Comparison of ENCODE assay signal across 34 cellular contexts in genomic region chr10:49169776-49170175, GRCh38. TPM values are rescaled to one million over a fixed set of nuclear protein-coding genes. Genes with fewer than 3 reads are reported as not detected.
"Had no signal": no experiment of that assay in that cellular context is flagged by ENCODE, and none has a peak within 500 bp of the region (broad histone marks: within the 10 kb centered on the region; RNA-seq: fewer than 3 reads in every experiment).

No MANE protein-coding gene starts in this region.

- ATAC-seq: body of pancreas; esophagus mucosa; left ventricle myocardium superior; mucosa of descending colon; psoas muscle; SK-N-SH treated with all-trans-retinoic acid at 6 μM for 48 hours; stimulated activated naive B cell treated with anti-CD40 and anti-IgM and Interleukin-4, amounts not matched to agents 10 μg/mL and 1 μg/mL and 100 μg/mL, for 72 hours; upper lobe of right lung had no signal

- H3K4me3 ChIP-seq: adrenal gland, body of pancreas, coronary artery, mucosa of descending colon, psoas muscle, sigmoid colon, SJCRH30, stomach, thyroid gland, upper lobe of right lung had no signal

- H3K27me3 ChIP-seq: adrenal gland, body of pancreas, sigmoid colon, SJCRH30, stomach, thyroid gland, upper lobe of right lung had no signal

- H3K36me3 Mint-ChIP-seq: activated naive CD4-positive, alpha-beta T cell treated with anti-CD3 and anti-CD28 coated beads, Interleukin-2, amount 50 U/mL, for 72 hours had no signal

- H3K27ac Mint-ChIP-seq: endodermal cell had no signal

- H3K27me3 Mint-ChIP-seq: activated CD4-positive, alpha-beta T cell treated with anti-CD3 and anti-CD28 coated beads, Interleukin-2, amount 10 ng/mL, durations not matched to agents 24 days and 14 days; stimulated activated naive B cell treated with anti-CD40 and anti-IgM and Interleukin-4, amounts not matched to agents 10 μg/mL and 1 μg/mL and 100 μg/mL, for 72 hours had no signal

- DNase-seq: activated CD4-positive, alpha-beta T cell treated with anti-CD3 and anti-CD28 coated beads, Interleukin-2, amount 10 ng/mL, durations not matched to agents 24 days and 14 days; activated CD4-positive, CD25-positive, alpha-beta regulatory T cell treated with anti-CD3 and anti-CD28 coated beads, Interleukin-2, amount 50 U/mL, for 72 hours; activated naive CD4-positive, alpha-beta T cell; activated T-cell treated with anti-CD3 and anti-CD28 coated beads, Interleukin-2, amount 50 U/mL, for 4 hours; body of pancreas; cerebellar nuclear complex; endodermal cell; foreskin fibroblast; glutamatergic neuron; left ventricle myocardium superior; mucosa of descending colon; nucleus accumbens; psoas muscle; sigmoid colon; SJCRH30; small intestine; stimulated activated CD4-positive, alpha-beta T cell treated with anti-CD3 and anti-CD28 coated beads, Interleukin-4, amount 100 ng/mL, for 4 hours; stimulated activated CD8-positive, alpha-beta memory T cell treated with anti-CD3 and anti-CD28 coated beads, Interleukin-4, amount 100 ng/mL, for 48 hours; stimulated activated naive B cell treated with anti-CD40 and anti-IgM and Interleukin-4, amounts not matched to agents 10 μg/mL and 1 μg/mL and 100 μg/mL, for 72 hours; stomach; T-helper 2 cell; thyroid gland; upper lobe of right lung had no signal

- H3K4me1 ChIP-seq: adrenal gland, body of pancreas, psoas muscle, sigmoid colon, SJCRH30, thyroid gland had no signal

- H3K4me3 Mint-ChIP-seq: activated CD4-positive, alpha-beta T cell treated with anti-CD3 and anti-CD28 coated beads, Interleukin-2, amount 10 ng/mL, durations not matched to agents 24 days and 14 days; activated T-cell treated with anti-CD3 and anti-CD28 coated beads, Interleukin-2, amount 50 U/mL, for 4 hours; endodermal cell; stimulated activated naive B cell treated with anti-CD40 and anti-IgM and Interleukin-4, amounts not matched to agents 10 μg/mL and 1 μg/mL and 100 μg/mL, for 72 hours had no signal

- H3K27ac ChIP-seq: adrenal gland, body of pancreas, coronary artery, parathyroid adenoma, psoas muscle, sigmoid colon, SJCRH30, stomach, thyroid gland, upper lobe of right lung had no signal

- H3K9me3 Mint-ChIP-seq: activated CD4-positive, alpha-beta T cell treated with anti-CD3 and anti-CD28 coated beads, Interleukin-2, amount 10 ng/mL, durations not matched to agents 24 days and 14 days; activated naive CD4-positive, alpha-beta T cell treated with anti-CD3 and anti-CD28 coated beads, Interleukin-2, amount 50 U/mL, for 72 hours; activated T-cell treated with anti-CD3 and anti-CD28 coated beads, Interleukin-2, amount 50 U/mL, for 4 hours; activated T-helper 2 cell treated with anti-CD3 and anti-CD28 coated beads, Interferon-gamma antibody, Interleukin-2, Interleukin-4, amounts not matched to agents 10 μg/mL and 5 μg/mL and 100 μg/mL, durations not matched to agents 14 hours and 24 hours and 36 hours; endodermal cell; stimulated activated naive B cell treated with anti-CD40 and anti-IgM and Interleukin-4, amounts not matched to agents 10 μg/mL and 1 μg/mL and 100 μg/mL, for 72 hours had no signal

- H3K36me3 ChIP-seq: adrenal gland, sigmoid colon, SJCRH30, thyroid gland, upper lobe of right lung had no signal

- H3K9me3 ChIP-seq: adrenal gland, body of pancreas, mucosa of descending colon, psoas muscle, sigmoid colon, SJCRH30, stomach, thyroid gland, upper lobe of right lung had no signal

- H2AFZ ChIP-seq: parathyroid adenoma had no signal

RNA-seq across cellular contexts. Expression of gene TMEM273, which starts 18.4 kb away (rescaled TPM):
- total RNA-seq: endodermal cell had no signal
- polyA plus RNA-seq: neural cell had no signal

RNA-seq across cellular contexts. Expression of gene FAM170B, which starts 36.0 kb away (rescaled TPM):
- total RNA-seq: activated CD4-positive, alpha-beta T cell treated with anti-CD3 and anti-CD28 coated beads, Interleukin-2, amount 10 ng/mL, durations not matched to agents 24 days and 14 days; activated naive CD4-positive, alpha-beta T cell treated with anti-CD3 and anti-CD28 coated beads, Interleukin-2, amount 50 U/mL, for 72 hours; activated T-cell treated with anti-CD3 and anti-CD28 coated beads, Interleukin-2, amount 50 U/mL, for 4 hours; activated T-helper 2 cell treated with anti-CD3 and anti-CD28 coated beads, Interferon-gamma antibody, Interleukin-2, Interleukin-4, amounts not matched to agents 10 μg/mL and 5 μg/mL and 100 μg/mL, durations not matched to agents 14 hours and 24 hours and 36 hours; adrenal gland; aorta; body of pancreas; endodermal cell; esophagus mucosa; left ventricle myocardium superior; lung microvascular endothelial cell; mesenteric fat pad; mucosa of descending colon; psoas muscle; sigmoid colon; SJCRH30; stomach; thyroid gland; upper lobe of right lung had no signal
- polyA plus RNA-seq: adrenal gland, aorta, neural cell, sigmoid colon, small intestine, stomach had no signal

RNA-seq across cellular contexts. Expression of gene VSTM4, which starts 54.5 kb away (rescaled TPM):
- total RNA-seq: activated naive CD4-positive, alpha-beta T cell treated with anti-CD3 and anti-CD28 coated beads, Interleukin-2, amount 50 U/mL, for 72 hours had no signal
